In the genomic region with DNA sequence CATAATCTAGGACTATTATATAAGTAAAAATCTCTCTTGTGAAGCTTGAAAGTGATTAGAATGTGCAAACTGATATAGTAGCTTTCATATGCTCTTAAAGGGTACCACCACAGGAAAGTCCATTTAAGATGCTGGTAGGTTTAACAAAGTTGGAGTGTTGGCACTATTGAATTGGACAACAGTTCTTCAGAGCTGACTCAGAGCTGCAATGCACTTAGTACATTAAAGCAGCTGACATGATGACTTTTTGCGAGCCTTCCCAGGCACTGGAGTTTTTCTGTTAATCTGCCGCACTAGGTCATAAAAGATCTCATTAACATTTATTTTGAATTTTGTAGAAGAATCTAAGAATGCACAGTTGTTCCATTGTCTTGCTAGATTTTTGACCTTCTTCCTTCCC, we compare ENCODE assay signal across 31 cellular contexts.
"Had no signal": no experiment of that assay in that cellular context is flagged by ENCODE, and none has a peak within 500 bp of the region (broad histone marks: within the 10 kb centered on the region; RNA-seq: fewer than 3 reads in every experiment).

No MANE protein-coding gene starts in this region.

- H3K27me3 Mint-ChIP-seq: activated CD4-positive, alpha-beta memory T cell treated with anti-CD3 and anti-CD28 coated beads for 36 hours; activated CD4-positive, alpha-beta T cell treated with anti-CD3 and anti-CD28 coated beads, Interleukin-2, amount 10 ng/mL, durations not matched to agents 24 days and 14 days; activated naive CD4-positive, alpha-beta T cell treated with anti-CD3 and anti-CD28 coated beads, Interleukin-2, amount 10 ng/mL, durations not matched to agents 7 days and 5 days; naive thymus-derived CD8-positive, alpha-beta T cell had no signal

- ATAC-seq: gastrocnemius medialis; left lung; lower lobe of right lung; naive thymus-derived CD8-positive, alpha-beta T cell; pancreas; stimulated activated naive CD8-positive, alpha-beta T cell treated with anti-CD3 and anti-CD28 coated beads, Interleukin-15, Interleukin-2, amounts not matched to agents 100 U/mL and 50 U/mL, for 24 hours had no signal

- H3K36me3 Mint-ChIP-seq: activated CD4-positive, alpha-beta memory T cell treated with anti-CD3 and anti-CD28 coated beads for 36 hours; activated naive CD4-positive, alpha-beta T cell treated with anti-CD3 and anti-CD28 coated beads, Interleukin-2, amount 10 ng/mL, durations not matched to agents 7 days and 5 days; naive thymus-derived CD8-positive, alpha-beta T cell had no signal

- H3K4me1 ChIP-seq: breast epithelium, esophagus squamous epithelium, gastrocnemius medialis, left lung, lower lobe of right lung, pancreas, prostate gland, right atrium auricular region, spleen had no signal

- H3K27ac ChIP-seq: breast epithelium, epithelial cell of prostate, esophagus squamous epithelium, gastrocnemius medialis, left lung, lower lobe of right lung, pancreas, prostate gland, right atrium auricular region, spleen, thoracic aorta, WERI-Rb-1 had no signal

- H3K4me3 ChIP-seq: breast epithelium, esophagus squamous epithelium, gastrocnemius medialis, left lung, lower lobe of right lung, pancreas, prostate gland, right atrium auricular region, spleen, thoracic aorta had no signal

- H3K9me3 ChIP-seq: breast epithelium, esophagus squamous epithelium, gastrocnemius medialis, left lung, lower lobe of right lung, pancreas, prostate gland, right atrium auricular region, spleen, thoracic aorta had no signal

- H3K4me1 Mint-ChIP-seq: activated CD4-positive, alpha-beta T cell treated with anti-CD3 and anti-CD28 coated beads, Interleukin-2, amount 10 ng/mL, durations not matched to agents 24 days and 14 days; activated naive CD4-positive, alpha-beta T cell treated with anti-CD3 and anti-CD28 coated beads, Interleukin-2, amount 10 ng/mL, durations not matched to agents 7 days and 5 days; naive thymus-derived CD8-positive, alpha-beta T cell; neural crest cell had no signal

- H3K27me3 ChIP-seq: breast epithelium, esophagus squamous epithelium, gastrocnemius medialis, left lung, pancreas, right atrium auricular region, spleen had no signal

- DNase-seq: activated CD4-positive, alpha-beta memory T cell treated with anti-CD3 and anti-CD28 coated beads for 36 hours; activated CD4-positive, alpha-beta T cell treated with anti-CD3 and anti-CD28 coated beads, Interleukin-2, amount 10 ng/mL, durations not matched to agents 24 days and 14 days; activated CD4-positive, CD25-positive, alpha-beta regulatory T cell treated with anti-CD3 and anti-CD28 coated beads, Interleukin-2, amount 50 U/mL, for 72 hours; activated CD8-positive, alpha-beta memory T cell treated with anti-CD3 and anti-CD28 coated beads, Interleukin-2, amount 50 U/mL, for 4 hours; activated gamma-delta T cell; activated naive CD4-positive, alpha-beta T cell treated with anti-CD3 and anti-CD28 coated beads, Interleukin-2, amount 10 ng/mL, durations not matched to agents 7 days and 5 days; activated T-cell treated with anti-CD3 and anti-CD28 coated beads, Interleukin-2, amount 50 U/mL, for 24 hours; amniotic stem cell; central memory CD4-positive, alpha-beta T cell; dermis blood vessel endothelial cell; effector CD4-positive, alpha-beta T cell; esophagus squamous epithelium; gastrocnemius medialis; glutamatergic neuron; lower lobe of right lung; mesenchymal stem cell; naive thymus-derived CD8-positive, alpha-beta T cell; nucleus accumbens; pancreas; spleen; stimulated activated naive CD8-positive, alpha-beta T cell treated with anti-CD3 and anti-CD28 coated beads, Interleukin-15, Interleukin-2, amounts not matched to agents 100 U/mL and 50 U/mL, for 24 hours; T-helper 9 cell; WERI-Rb-1 had no signal

- H3K4me3 Mint-ChIP-seq: activated CD4-positive, alpha-beta memory T cell treated with anti-CD3 and anti-CD28 coated beads for 36 hours; activated CD4-positive, alpha-beta T cell treated with anti-CD3 and anti-CD28 coated beads, Interleukin-2, amount 10 ng/mL, durations not matched to agents 24 days and 14 days; activated naive CD4-positive, alpha-beta T cell treated with anti-CD3 and anti-CD28 coated beads, Interleukin-2, amount 10 ng/mL, durations not matched to agents 7 days and 5 days; activated T-cell treated with anti-CD3 and anti-CD28 coated beads, Interleukin-2, amount 50 U/mL, for 24 hours; naive thymus-derived CD8-positive, alpha-beta T cell; neural crest cell; T-helper 1 cell treated with Interleukin-12 subunit alpha and Interleukin-12 subunit beta and Interleukin-4 antibody, amounts not matched to agents 30 μg/mL and 1 μg/mL, for 36 hours had no signal

- H3K27ac Mint-ChIP-seq: activated CD4-positive, alpha-beta memory T cell treated with anti-CD3 and anti-CD28 coated beads for 36 hours; activated CD4-positive, alpha-beta T cell treated with anti-CD3 and anti-CD28 coated beads, Interleukin-2, amount 10 ng/mL, durations not matched to agents 24 days and 14 days; activated naive CD4-positive, alpha-beta T cell treated with anti-CD3 and anti-CD28 coated beads, Interleukin-2, amount 10 ng/mL, durations not matched to agents 7 days and 5 days; activated T-cell treated with anti-CD3 and anti-CD28 coated beads, Interleukin-2, amount 50 U/mL, for 24 hours; naive thymus-derived CD8-positive, alpha-beta T cell; T-helper 1 cell treated with Interleukin-12 subunit alpha and Interleukin-12 subunit beta and Interleukin-4 antibody, amounts not matched to agents 30 μg/mL and 1 μg/mL, for 36 hours had no signal

- H3K36me3 ChIP-seq: breast epithelium, esophagus squamous epithelium, gastrocnemius medialis, left lung, lower lobe of right lung, pancreas, prostate gland, right atrium auricular region, spleen, WERI-Rb-1 had no signal

- H3K9me3 Mint-ChIP-seq: activated CD4-positive, alpha-beta memory T cell treated with anti-CD3 and anti-CD28 coated beads for 36 hours; activated CD4-positive, alpha-beta T cell treated with anti-CD3 and anti-CD28 coated beads, Interleukin-2, amount 10 ng/mL, durations not matched to agents 24 days and 14 days; activated naive CD4-positive, alpha-beta T cell treated with anti-CD3 and anti-CD28 coated beads, Interleukin-2, amount 10 ng/mL, durations not matched to agents 7 days and 5 days; activated T-cell treated with anti-CD3 and anti-CD28 coated beads, Interleukin-2, amount 50 U/mL, for 24 hours; naive thymus-derived CD8-positive, alpha-beta T cell; neural crest cell; T-helper 1 cell treated with Interleukin-12 subunit alpha and Interleukin-12 subunit beta and Interleukin-4 antibody, amounts not matched to agents 30 μg/mL and 1 μg/mL, for 36 hours had no signal
